Comparison of ENCODE assay signal across 8 cellular contexts in the genomic region with DNA sequence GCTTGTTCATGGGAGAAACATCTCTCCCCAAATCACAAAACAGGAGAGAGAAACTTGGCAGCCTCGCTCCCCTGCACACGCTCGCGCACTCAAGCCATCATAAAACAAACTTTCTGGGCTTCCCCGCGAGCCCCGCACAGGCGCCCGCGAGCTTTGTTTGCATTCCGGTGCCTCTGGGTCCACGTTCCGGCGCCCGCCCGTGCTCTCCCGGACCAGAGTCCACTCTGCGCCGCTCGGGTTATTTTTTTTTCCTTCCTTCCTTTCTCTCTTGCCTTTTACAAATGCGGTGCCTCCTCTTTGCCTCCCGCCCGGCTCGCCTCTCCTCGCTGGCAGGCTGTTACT. TPM values are rescaled to one million over a fixed set of nuclear protein-coding genes. Genes with fewer than 3 reads are reported as not detected.
DNase-seq lines count a peak whose midpoint lies in the region; ATAC-seq and TF ChIP-seq lines count a peak whose summit lies in the region.

No MANE protein-coding gene starts in this region.

- ATAC-seq in GM21717 (IDR thresholded peaks at IDR 0.05; ENCODE audit: unreplicated experiment): peak; percentile 16

- TF ChIP-seq CTCF in Loucy (conservative IDR thresholded peaks at IDR 0.05; ENCODE audit: low read length): no peak
- TF ChIP-seq CTCF in nephron progenitor cell (IDR thresholded peaks at IDR 0.05): no peak

- H3K4me1 Mint-ChIP-seq in nephron progenitor cell: peaks cover 45% of the 10 kb centered on the region

- H3K36me3 Mint-ChIP-seq in nephron progenitor cell (ENCODE audit: low read depth): peaks cover 8% of the 10 kb centered on the region

- H3K36me3 ChIP-seq in BLaER1 treated with 17β-estradiol and CSF1 and Interleukin-3, amounts not matched to agents 10 nM and 100 nM: no peaks in the 10 kb centered on the region
- no peaks in the 10 kb centered on the region for H3K36me3 ChIP-seq in Loucy (ENCODE audit: insufficient read depth, low read length)
- no peaks in the 10 kb centered on the region for H3K36me3 ChIP-seq in endocrine pancreas (ENCODE audit: control insufficient read depth, insufficient read depth, low read length)

- peak overlapping the region; percentile 69 to 90 (median 81) for H3K4me3 ChIP-seq in BLaER1 treated with 17β-estradiol and CSF1 and Interleukin-3, amounts not matched to agents 10 nM and 100 nM
- H3K4me3 ChIP-seq in Loucy (ENCODE audit: low read length, poor library complexity, severe bottlenecking): peak overlapping the region; percentile 82
- no peak overlapping the region for H3K4me3 ChIP-seq in endocrine pancreas (ENCODE audit: control insufficient read depth, insufficient read depth, low read length)

- peaks cover 7 to 34% (median 27%) of the 10 kb centered on the region in 10 experiments; a peak in 18 of 20 replicates for H3K4me1 ChIP-seq in BLaER1 treated with 17β-estradiol and CSF1 and Interleukin-3, amounts not matched to agents 10 nM and 100 nM
- H3K4me1 ChIP-seq in Loucy (ENCODE audit: insufficient read depth, low read length, poor library complexity, severe bottlenecking) (peaks cover 20% of the 10 kb centered on the region), endocrine pancreas (ENCODE audit: control insufficient read depth, insufficient read depth, low read length) (no peaks in the 10 kb centered on the region)

- H3K4me2 ChIP-seq in BLaER1 treated with 17β-estradiol and CSF1 and Interleukin-3, amounts not matched to agents 10 nM and 100 nM: peak overlapping the region; percentile 91 to 99 (median 97)
- peak overlapping the region; percentile 62 for H3K4me2 ChIP-seq in Loucy (ENCODE audit: low read depth, low read length, poor library complexity, severe bottlenecking)

- peaks cover 11% of the 10 kb centered on the region; the same call in 1 of the 2 replicates for H3K79me2 ChIP-seq in Loucy (ENCODE audit: insufficient read depth, low read length)

- H3K27me3 Mint-ChIP-seq in nephron progenitor cell (ENCODE audit: low read depth, poor library complexity): peaks cover 11% of the 10 kb centered on the region

- H3K27me3 ChIP-seq in BLaER1 treated with 17β-estradiol and CSF1 and Interleukin-3, amounts not matched to agents 10 nM and 100 nM: peaks cover 7 to 18% (median 10%) of the 10 kb centered on the region in 11 experiments; a peak in 19 of 22 replicates
- H3K27me3 ChIP-seq in Loucy (ENCODE audit: insufficient read depth, low read length, poor library complexity, severe bottlenecking): no peaks in the 10 kb centered on the region
- H3K27me3 ChIP-seq in endocrine pancreas (ENCODE audit: control insufficient read depth, insufficient read depth, low read length): no peaks in the 10 kb centered on the region

- peak overlapping the region; percentile 97 for H3K27ac Mint-ChIP-seq in nephron progenitor cell

- H3K27ac ChIP-seq in BLaER1 treated with 17β-estradiol and CSF1 and Interleukin-3, amounts not matched to agents 10 nM and 100 nM: peak overlapping the region; percentile 34 to 79 (median 69); a peak in 21 of 22 replicates

- peak overlapping the region; percentile 98 for H3K4me3 Mint-ChIP-seq in nephron progenitor cell

- DNase-seq in nephron progenitor cell (no peak), activated gamma-delta T cell treated with Interleukin-2 at 50 U/mL for 16 hours (no peak), NCI-H2029 treated with DMSO at 0.1 percent for 48 hours (lab: John Stamatoyannopoulos, UW) (no peak), ureter (ENCODE audit: low spot score) (no peak)

- no peaks in the 10 kb centered on the region for H3F3A ChIP-seq in Loucy (ENCODE audit: low read depth)

- no peaks in the 10 kb centered on the region for H3K9me3 Mint-ChIP-seq in nephron progenitor cell

- H4K20me1 ChIP-seq in BLaER1 treated with 17β-estradiol and CSF1 and Interleukin-3, amounts not matched to agents 10 nM and 100 nM: no peaks in the 10 kb centered on the region; a peak in 1 of 22 replicates
- no peaks in the 10 kb centered on the region for H4K20me1 ChIP-seq in Loucy (ENCODE audit: insufficient read depth, low read length, poor library complexity, severe bottlenecking)

- no peaks in the 10 kb centered on the region for H3K9me2 ChIP-seq in Loucy (replicated peaks; ENCODE audit: low read depth, low read length)

- H3K9me3 ChIP-seq in BLaER1 treated with 17β-estradiol and CSF1 and Interleukin-3, amounts not matched to agents 10 nM and 100 nM (replicated peaks in 1 of 11): no peaks in the 10 kb centered on the region
- H3K9me3 ChIP-seq in Loucy (ENCODE audit: insufficient read depth, low read depth, low read length): no peaks in the 10 kb centered on the region
- no peaks in the 10 kb centered on the region for H3K9me3 ChIP-seq in endocrine pancreas (ENCODE audit: control insufficient read depth, low read length)

- peak overlapping the region; percentile 94 for H2AFZ ChIP-seq in Loucy (ENCODE audit: low read length)

- H3K9ac ChIP-seq in BLaER1 treated with 17β-estradiol and CSF1 and Interleukin-3, amounts not matched to agents 10 nM and 100 nM: peak overlapping the region; percentile 74 to 87 (median 81)
- H3K9ac ChIP-seq in Loucy (ENCODE audit: low read depth, low read length, poor library complexity, severe bottlenecking) (peak overlapping the region; percentile 74), endocrine pancreas (ENCODE audit: control insufficient read depth, insufficient read depth, low read length) (peak overlapping the region; percentile 78)

RNA-seq across cellular contexts. Expression of a gene that starts 0.4 kb away (rescaled TPM):
- total RNA-seq in ureter: 45.5 TPM
